ENCODE assay signal across 8 cellular contexts in genomic region chr2:179031731-179032408, GRCh38. TPM values are rescaled to one million over a fixed set of nuclear protein-coding genes. Genes with fewer than 3 reads are reported as not detected.
DNase-seq lines count a peak whose midpoint lies in the region; ATAC-seq and TF ChIP-seq lines count a peak whose summit lies in the region.

No MANE protein-coding gene starts in this region.

- intact Hi-C loops in transverse colon (cut with DNase I; ENCODE audit: low total_unique reads) (no loop called here), breast epithelium (cut with DNase I; ENCODE audit: low total_unique reads) (no loop called here), cardiac septum (cut with DNase I) (no loop called here)

- TF ChIP-seq CTCF in GM12865 (IDR thresholded peaks at IDR 0.05; ENCODE audit: insufficient read depth, low read depth, low read length, missing control alignments) (no peak), transverse colon (IDR thresholded peaks at IDR 0.05) (no peak), WERI-Rb-1 (IDR thresholded peaks at IDR 0.05; ENCODE audit: low read depth, low read length) (no peak), breast epithelium (IDR thresholded peaks at IDR 0.05) (no peak)

- no peak for TF ChIP-seq EP300 in transverse colon (IDR thresholded peaks at IDR 0.05; ENCODE audit: low read depth)

- H3K4me1 Mint-ChIP-seq in IgD-negative memory B cell = peaks cover 19 to 36% (median 20%) of the 10 kb centered on the region in 3 donors

- peak overlapping the region; percentile 61 to 86 (median 70) for H3K4me3 Mint-ChIP-seq in IgD-negative memory B cell

- H3K27me3 ChIP-seq in transverse colon (no peaks in the 10 kb centered on the region), WERI-Rb-1 (ENCODE audit: insufficient read depth, low read depth, severe bottlenecking) (no peaks in the 10 kb centered on the region), breast epithelium (no peaks in the 10 kb centered on the region)

- 17 to 21% methylated on average over 2 of the region's 2 CpGs for WGBS in transverse colon (ENCODE audit: low coverage in 1 of 2), 2 donors

- H3K4me1 ChIP-seq in transverse colon (no peaks in the 10 kb centered on the region), breast epithelium (no peaks in the 10 kb centered on the region)

- peak; percentile 97 for ATAC-seq in GM21526 (IDR thresholded peaks at IDR 0.05; ENCODE audit: low FRiP score, unreplicated experiment)

- DNase-seq in GM12865 (ENCODE audit: low read depth) (peak; percentile 89), transverse colon (no peak), WERI-Rb-1 (no peak), breast epithelium (ENCODE audit: low spot score in 2 of 2) (no peak), cardiac septum (ENCODE audit: low spot score) (no peak)
- DNase-seq in central memory CD4-positive, alpha-beta T cell = peak; percentile 28

- peaks cover 8 to 14% (median 12%) of the 10 kb centered on the region in 3 donors for H3K9me3 Mint-ChIP-seq in IgD-negative memory B cell

- peaks cover 5% of the 10 kb centered on the region for H3K36me3 Mint-ChIP-seq in IgD-negative memory B cell

- H3K9me3 ChIP-seq in transverse colon = no peaks in the 10 kb centered on the region
- H3K9me3 ChIP-seq in WERI-Rb-1 (ENCODE audit: severe bottlenecking) = no peaks in the 10 kb centered on the region
- peaks cover 0 to 7% of the 10 kb centered on the region in 2 donors for H3K9me3 ChIP-seq in breast epithelium

- no peaks in the 10 kb centered on the region for H3K27me3 Mint-ChIP-seq in IgD-negative memory B cell

- H3K27ac ChIP-seq in transverse colon (no peak overlapping the region), WERI-Rb-1 (no peak overlapping the region), breast epithelium (no peak overlapping the region)

- TF ChIP-seq POLR2A in transverse colon (IDR thresholded peaks at IDR 0.05) (no peak), breast epithelium (IDR thresholded peaks at IDR 0.05) (no peak)

- H3K36me3 ChIP-seq in transverse colon = peaks cover 0 to 2% (median 0%) of the 10 kb centered on the region in 4 donors
- no peaks in the 10 kb centered on the region for H3K36me3 ChIP-seq in WERI-Rb-1
- H3K36me3 ChIP-seq in breast epithelium = no peaks in the 10 kb centered on the region

- H3K27ac Mint-ChIP-seq in IgD-negative memory B cell = peak overlapping the region; percentile 81 to 93 (median 85)

- in situ Hi-C loops in transverse colon (cut with MboI; ENCODE audit: low pct_ligation_motif_present in 1 of 4, low pct_unique_long_range_greater_than_20kb in 1 of 4, low sequenced_read_pairs in 3 of 4) = no loop called here

- H3K4me3 ChIP-seq in GM12865 (ENCODE audit: low read depth, low read length) (peak overlapping the region; percentile 44), transverse colon (no peak overlapping the region), WERI-Rb-1 (ENCODE audit: low read depth, low read length) (no peak overlapping the region), breast epithelium (peak overlapping the region in 1 of 3 donors; percentile 17)

RNA-seq across cellular contexts. Expression of gene CCDC141, which starts 18.1 kb away (rescaled TPM):
- 15.4 TPM for polyA plus RNA-seq in IgD-negative memory B cell
- total RNA-seq in transverse colon (1 to 10 TPM in 3 of 4 donors, under 1 TPM in 1; 0.40 to 8.6 (median 2.4) TPM), breast epithelium (10 to 100 TPM in 1 of 3 donors, 1 to 10 TPM in 2; 1.3 to 11.7 (median 2.2) TPM), cardiac septum (162 TPM)

Comparison
In these comparisons a context has a peak if more than half of its experiments do, and no peak if none do; other contexts are left out.
1. DNase-seq: peak in GM12865 (single experiment) and central memory CD4-positive, alpha-beta T cell (single experiment); none in transverse colon (single experiment), WERI-Rb-1 (single experiment), breast epithelium (0 of 2) and cardiac septum (single experiment).
2. RNA of gene CCDC141, which starts 18.1 kb away (total RNA-seq): 162 TPM in cardiac septum (single experiment); 0.40 to 8.6 TPM in transverse colon and 1.3 to 11.7 TPM in breast epithelium; every median in the first group is over 10 times any median in the second.